Comparison of ENCODE assay signal across 1 cellular context in the genomic region with DNA sequence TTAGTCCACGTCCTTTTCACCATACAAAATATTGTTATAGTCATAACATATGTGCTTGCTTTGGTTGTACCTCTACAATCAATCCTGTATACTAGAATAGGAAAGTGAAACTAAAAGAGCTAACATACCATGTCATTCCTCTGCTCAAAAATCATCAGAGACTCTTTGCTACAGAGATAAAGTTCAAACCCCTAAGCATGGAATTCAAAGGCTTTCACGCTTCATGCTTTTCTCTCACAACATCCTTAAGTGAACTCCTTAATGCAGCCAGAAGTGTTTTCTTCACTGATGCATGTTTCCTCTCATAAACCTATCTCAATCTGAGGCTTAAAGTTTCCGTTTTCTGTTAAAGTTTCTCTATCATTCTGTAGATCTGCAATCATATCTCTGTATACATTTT.
TF ChIP-seq lines count a peak whose summit lies in the region.

No MANE protein-coding gene starts in this region.

TF ChIP-seq in SK-N-SH, 30 proteins besides CTCF, POLR2A, EP300 and RAD21 (continued from another document):
- TF ChIP-seq, protein P1, sequence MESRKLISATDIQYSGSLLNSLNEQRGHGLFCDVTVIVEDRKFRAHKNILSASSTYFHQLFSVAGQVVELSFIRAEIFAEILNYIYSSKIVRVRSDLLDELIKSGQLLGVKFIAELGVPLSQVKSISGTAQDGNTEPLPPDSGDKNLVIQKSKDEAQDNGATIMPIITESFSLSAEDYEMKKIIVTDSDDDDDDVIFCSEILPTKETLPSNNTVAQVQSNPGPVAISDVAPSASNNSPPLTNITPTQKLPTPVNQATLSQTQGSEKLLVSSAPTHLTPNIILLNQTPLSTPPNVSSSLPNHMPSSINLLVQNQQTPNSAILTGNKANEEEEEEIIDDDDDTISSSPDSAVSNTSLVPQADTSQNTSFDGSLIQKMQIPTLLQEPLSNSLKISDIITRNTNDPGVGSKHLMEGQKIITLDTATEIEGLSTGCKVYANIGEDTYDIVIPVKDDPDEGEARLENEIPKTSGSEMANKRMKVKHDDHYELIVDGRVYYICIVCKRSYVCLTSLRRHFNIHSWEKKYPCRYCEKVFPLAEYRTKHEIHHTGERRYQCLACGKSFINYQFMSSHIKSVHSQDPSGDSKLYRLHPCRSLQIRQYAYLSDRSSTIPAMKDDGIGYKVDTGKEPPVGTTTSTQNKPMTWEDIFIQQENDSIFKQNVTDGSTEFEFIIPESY (IDR thresholded peaks at IDR 0.05; ENCODE audit: borderline replicate concordance, low read depth), result no peak
- TF ChIP-seq, protein P2, sequence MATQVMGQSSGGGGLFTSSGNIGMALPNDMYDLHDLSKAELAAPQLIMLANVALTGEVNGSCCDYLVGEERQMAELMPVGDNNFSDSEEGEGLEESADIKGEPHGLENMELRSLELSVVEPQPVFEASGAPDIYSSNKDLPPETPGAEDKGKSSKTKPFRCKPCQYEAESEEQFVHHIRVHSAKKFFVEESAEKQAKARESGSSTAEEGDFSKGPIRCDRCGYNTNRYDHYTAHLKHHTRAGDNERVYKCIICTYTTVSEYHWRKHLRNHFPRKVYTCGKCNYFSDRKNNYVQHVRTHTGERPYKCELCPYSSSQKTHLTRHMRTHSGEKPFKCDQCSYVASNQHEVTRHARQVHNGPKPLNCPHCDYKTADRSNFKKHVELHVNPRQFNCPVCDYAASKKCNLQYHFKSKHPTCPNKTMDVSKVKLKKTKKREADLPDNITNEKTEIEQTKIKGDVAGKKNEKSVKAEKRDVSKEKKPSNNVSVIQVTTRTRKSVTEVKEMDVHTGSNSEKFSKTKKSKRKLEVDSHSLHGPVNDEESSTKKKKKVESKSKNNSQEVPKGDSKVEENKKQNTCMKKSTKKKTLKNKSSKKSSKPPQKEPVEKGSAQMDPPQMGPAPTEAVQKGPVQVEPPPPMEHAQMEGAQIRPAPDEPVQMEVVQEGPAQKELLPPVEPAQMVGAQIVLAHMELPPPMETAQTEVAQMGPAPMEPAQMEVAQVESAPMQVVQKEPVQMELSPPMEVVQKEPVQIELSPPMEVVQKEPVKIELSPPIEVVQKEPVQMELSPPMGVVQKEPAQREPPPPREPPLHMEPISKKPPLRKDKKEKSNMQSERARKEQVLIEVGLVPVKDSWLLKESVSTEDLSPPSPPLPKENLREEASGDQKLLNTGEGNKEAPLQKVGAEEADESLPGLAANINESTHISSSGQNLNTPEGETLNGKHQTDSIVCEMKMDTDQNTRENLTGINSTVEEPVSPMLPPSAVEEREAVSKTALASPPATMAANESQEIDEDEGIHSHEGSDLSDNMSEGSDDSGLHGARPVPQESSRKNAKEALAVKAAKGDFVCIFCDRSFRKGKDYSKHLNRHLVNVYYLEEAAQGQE (IDR thresholded peaks at IDR 0.05; ENCODE audit: low read depth, low read length), result no peak
- TF ChIP-seq ELF1 (IDR thresholded peaks at IDR 0.05) (no peak), RXRA (IDR thresholded peaks at IDR 0.05; ENCODE audit: borderline replicate concordance, low read depth) (no peak), MEF2A (IDR thresholded peaks at IDR 0.05; ENCODE audit: borderline replicate concordance, low read depth) (no peak)
